In the genomic region with DNA sequence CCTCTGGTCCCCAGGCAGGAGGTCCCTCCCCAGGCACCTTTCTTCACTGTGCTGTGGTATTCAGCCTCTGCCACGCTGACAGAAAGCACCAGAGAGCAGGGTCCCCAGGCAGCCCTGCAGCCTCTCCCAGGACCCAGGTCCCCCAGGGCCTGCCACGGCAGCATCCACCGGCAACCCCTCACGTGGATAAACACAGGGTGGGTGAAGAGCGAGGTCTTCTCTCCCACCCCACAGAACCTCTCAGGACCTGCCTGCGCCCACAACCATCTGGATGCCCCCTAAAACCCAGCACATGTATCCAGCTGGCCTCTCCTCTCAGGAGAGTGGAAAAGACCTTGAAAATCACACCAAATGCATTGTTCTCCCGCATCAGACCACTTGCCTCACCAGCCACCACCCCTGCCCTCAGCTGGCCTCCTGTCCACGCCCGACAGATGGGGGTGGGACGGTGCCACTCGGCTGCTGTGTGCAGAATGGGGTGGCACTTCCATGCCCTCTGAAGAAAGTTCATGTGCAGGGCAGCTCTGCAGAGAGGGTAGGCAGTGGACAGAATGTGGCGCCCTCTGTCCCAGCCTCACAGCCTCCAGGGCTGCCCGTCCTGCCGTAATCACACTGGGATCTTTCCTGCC, we compare ENCODE assay signal across 25 cellular contexts. TPM values are rescaled to one million over a fixed set of nuclear protein-coding genes. Genes with fewer than 3 reads are reported as not detected.
"Had no signal": no experiment of that assay in that cellular context is flagged by ENCODE, and none has a peak within 500 bp of the region (broad histone marks: within the 10 kb centered on the region; RNA-seq: fewer than 3 reads in every experiment).

No MANE protein-coding gene starts in this region.

- H3K4me1 Mint-ChIP-seq: activated CD4-positive, alpha-beta memory T cell treated with anti-CD3 and anti-CD28 coated beads, Interleukin-2, amount 10 ng/mL, durations not matched to agents 7 days and 5 days; activated naive CD8-positive, alpha-beta T cell treated with anti-CD3 and anti-CD28 coated beads, Interleukin-2, amount 10 ng/mL, durations not matched to agents 7 days and 5 days; nephron progenitor cell; T-helper 17 cell had no signal

- H3K36me3 ChIP-seq: upper lobe of right lung had no signal

- DNase-seq: activated CD4-positive, alpha-beta memory T cell treated with anti-CD3 and anti-CD28 coated beads, Interleukin-2, amount 10 ng/mL, durations not matched to agents 7 days and 5 days; activated CD4-positive, alpha-beta T cell treated with anti-CD3 and anti-CD28 coated beads for 48 hours; activated effector memory CD4-positive, alpha-beta T cell treated with Interleukin-2 at 50 U/mL for 16 hours; activated naive CD4-positive, alpha-beta T cell treated with anti-CD3 and anti-CD28 coated beads for 36 hours; activated naive CD8-positive, alpha-beta T cell treated with anti-CD3 and anti-CD28 coated beads, Interleukin-2, amount 10 ng/mL, durations not matched to agents 7 days and 5 days; activated T-cell treated with anti-CD3 and anti-CD28 coated beads, Interleukin-2, amount 50 U/mL, for 72 hours; amniotic stem cell; cerebellar nuclear complex; hippocampal formation; kidney glomerular epithelial cell; nephron progenitor cell; occipital lobe; stimulated activated CD4-positive, alpha-beta T cell treated with anti-CD3 and anti-CD28 coated beads, Interleukin-4, amount 100 ng/mL, for 24 hours; stimulated activated naive CD8-positive, alpha-beta T cell treated with anti-CD3 and anti-CD28 coated beads, Interleukin-15, Interleukin-2, amounts not matched to agents 100 U/mL and 50 U/mL, for 24 hours; SW 1271; T-helper 17 cell; upper lobe of right lung had no signal

- H3K36me3 Mint-ChIP-seq: activated naive CD8-positive, alpha-beta T cell treated with anti-CD3 and anti-CD28 coated beads, Interleukin-2, amount 10 ng/mL, durations not matched to agents 7 days and 5 days; memory B cell had no signal

- H3K27ac ChIP-seq: coronary artery, epithelial cell of prostate, upper lobe of right lung had no signal

- ATAC-seq: activated T-cell treated with anti-CD3 and anti-CD28 coated beads, Interleukin-2, amount 50 U/mL, for 72 hours; stimulated activated naive CD8-positive, alpha-beta T cell treated with anti-CD3 and anti-CD28 coated beads, Interleukin-15, Interleukin-2, amounts not matched to agents 100 U/mL and 50 U/mL, for 24 hours; T-helper 17 cell; upper lobe of right lung had no signal

- H3K9me3 ChIP-seq: upper lobe of right lung had no signal

- H3K27me3 Mint-ChIP-seq: activated CD4-positive, alpha-beta memory T cell treated with anti-CD3 and anti-CD28 coated beads, Interleukin-2, amount 10 ng/mL, durations not matched to agents 7 days and 5 days; activated naive CD8-positive, alpha-beta T cell treated with anti-CD3 and anti-CD28 coated beads, Interleukin-2, amount 10 ng/mL, durations not matched to agents 7 days and 5 days had no signal

- H3K27ac Mint-ChIP-seq: activated CD4-positive, alpha-beta memory T cell treated with anti-CD3 and anti-CD28 coated beads, Interleukin-2, amount 10 ng/mL, durations not matched to agents 7 days and 5 days; activated naive CD4-positive, alpha-beta T cell treated with anti-CD3 and anti-CD28 coated beads for 36 hours; activated naive CD8-positive, alpha-beta T cell treated with anti-CD3 and anti-CD28 coated beads, Interleukin-2, amount 10 ng/mL, durations not matched to agents 7 days and 5 days; activated T-cell treated with anti-CD3 and anti-CD28 coated beads, Interleukin-2, amount 50 U/mL, for 72 hours; memory B cell; nephron progenitor cell; T-helper 17 cell had no signal

- H3K4me3 Mint-ChIP-seq: activated CD4-positive, alpha-beta memory T cell treated with anti-CD3 and anti-CD28 coated beads, Interleukin-2, amount 10 ng/mL, durations not matched to agents 7 days and 5 days; activated naive CD4-positive, alpha-beta T cell treated with anti-CD3 and anti-CD28 coated beads for 36 hours; activated naive CD8-positive, alpha-beta T cell treated with anti-CD3 and anti-CD28 coated beads, Interleukin-2, amount 10 ng/mL, durations not matched to agents 7 days and 5 days; activated T-cell treated with anti-CD3 and anti-CD28 coated beads, Interleukin-2, amount 50 U/mL, for 72 hours; memory B cell; nephron progenitor cell; T-helper 17 cell had no signal

- H3K4me3 ChIP-seq: coronary artery, upper lobe of right lung had no signal

- H3K9me3 Mint-ChIP-seq: activated CD4-positive, alpha-beta memory T cell treated with anti-CD3 and anti-CD28 coated beads, Interleukin-2, amount 10 ng/mL, durations not matched to agents 7 days and 5 days; activated naive CD4-positive, alpha-beta T cell treated with anti-CD3 and anti-CD28 coated beads for 36 hours; activated naive CD8-positive, alpha-beta T cell treated with anti-CD3 and anti-CD28 coated beads, Interleukin-2, amount 10 ng/mL, durations not matched to agents 7 days and 5 days; activated T-cell treated with anti-CD3 and anti-CD28 coated beads, Interleukin-2, amount 50 U/mL, for 72 hours had no signal

- H3K27me3 ChIP-seq: upper lobe of right lung had no signal

RNA-seq across cellular contexts. Expression of a gene that starts 4.0 kb away (rescaled TPM):
- total RNA-seq: activated CD4-positive, alpha-beta memory T cell treated with anti-CD3 and anti-CD28 coated beads, Interleukin-2, amount 10 ng/mL, durations not matched to agents 7 days and 5 days; activated naive CD4-positive, alpha-beta T cell treated with anti-CD3 and anti-CD28 coated beads for 36 hours; activated naive CD8-positive, alpha-beta T cell treated with anti-CD3 and anti-CD28 coated beads, Interleukin-2, amount 10 ng/mL, durations not matched to agents 7 days and 5 days; activated T-cell treated with anti-CD3 and anti-CD28 coated beads, Interleukin-2, amount 50 U/mL, for 72 hours; bronchial epithelial cell; fibroblast of villous mesenchyme; glomerular endothelial cell; mononuclear cell; subcutaneous adipose tissue; T-helper 17 cell had no signal

RNA-seq across cellular contexts. Expression of a gene that starts 6.1 kb away (rescaled TPM):
- total RNA-seq: activated CD4-positive, alpha-beta memory T cell treated with anti-CD3 and anti-CD28 coated beads, Interleukin-2, amount 10 ng/mL, durations not matched to agents 7 days and 5 days; activated naive CD4-positive, alpha-beta T cell treated with anti-CD3 and anti-CD28 coated beads for 36 hours; activated naive CD8-positive, alpha-beta T cell treated with anti-CD3 and anti-CD28 coated beads, Interleukin-2, amount 10 ng/mL, durations not matched to agents 7 days and 5 days; activated T-cell treated with anti-CD3 and anti-CD28 coated beads, Interleukin-2, amount 50 U/mL, for 72 hours; fibroblast of villous mesenchyme; glomerular endothelial cell; mononuclear cell; occipital lobe; subcutaneous adipose tissue; T-helper 17 cell had no signal

RNA-seq across cellular contexts. Expression of a gene that starts 33.5 kb away (rescaled TPM):
- total RNA-seq: activated CD4-positive, alpha-beta memory T cell treated with anti-CD3 and anti-CD28 coated beads, Interleukin-2, amount 10 ng/mL, durations not matched to agents 7 days and 5 days; activated naive CD4-positive, alpha-beta T cell treated with anti-CD3 and anti-CD28 coated beads for 36 hours; activated naive CD8-positive, alpha-beta T cell treated with anti-CD3 and anti-CD28 coated beads, Interleukin-2, amount 10 ng/mL, durations not matched to agents 7 days and 5 days; activated T-cell treated with anti-CD3 and anti-CD28 coated beads, Interleukin-2, amount 50 U/mL, for 72 hours; bronchial epithelial cell; fibroblast of villous mesenchyme; glomerular endothelial cell; mononuclear cell; occipital lobe; T-helper 17 cell; upper lobe of right lung had no signal
